ENCODE assay signal across 1 cellular context in the genomic region with DNA sequence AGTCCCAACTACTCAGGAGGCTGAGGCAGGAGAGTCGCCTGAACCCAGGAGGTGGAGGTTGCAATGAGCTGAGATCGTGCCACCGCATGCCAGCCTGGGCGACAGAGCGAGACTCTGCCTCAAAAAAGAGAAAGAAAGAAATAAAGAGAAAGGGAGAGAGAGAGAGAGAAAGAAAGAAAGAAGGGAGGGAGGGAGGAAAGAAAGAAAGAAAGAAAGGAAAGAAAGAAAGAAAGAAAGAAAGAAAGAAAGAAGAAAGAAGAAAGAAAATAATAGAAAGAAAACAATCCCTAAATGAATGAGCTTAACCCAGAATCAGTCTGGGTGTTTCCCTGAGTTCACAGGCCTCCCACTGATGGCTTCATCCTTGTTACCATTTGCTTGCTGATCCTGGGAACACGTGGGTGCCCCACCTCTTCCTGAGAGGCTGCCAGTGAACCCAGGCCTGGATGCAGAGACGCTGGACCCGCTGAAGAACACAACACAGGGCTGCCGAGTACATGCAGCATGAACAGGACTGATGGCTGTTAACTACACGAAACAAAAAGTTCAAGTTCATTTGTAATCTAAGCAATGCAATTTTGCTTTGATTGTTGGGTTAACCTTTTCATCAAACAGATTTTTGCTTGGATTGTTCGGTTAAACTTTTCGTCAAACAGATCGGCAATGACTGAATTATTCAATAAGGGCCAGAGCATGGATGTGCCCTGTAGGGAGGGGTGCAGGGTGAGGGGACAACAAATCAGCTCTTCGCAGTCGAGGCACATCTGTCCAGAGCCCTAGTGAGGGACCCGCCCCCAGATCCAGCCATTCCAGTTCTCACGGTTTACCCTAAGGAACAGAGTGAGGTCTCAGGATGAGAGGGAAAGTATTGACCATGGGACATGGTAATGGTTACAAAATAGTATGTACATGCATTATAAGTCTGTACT.
TF ChIP-seq lines count a peak whose summit lies in the region.

No MANE protein-coding gene starts in this region.

TF ChIP-seq in SK-N-SH treated with all-trans-retinoic acid at 6 μM for 48 hours, 23 proteins besides CTCF, POLR2A, EP300 and RAD21 (continued from another document):
- TF ChIP-seq, protein P1, sequence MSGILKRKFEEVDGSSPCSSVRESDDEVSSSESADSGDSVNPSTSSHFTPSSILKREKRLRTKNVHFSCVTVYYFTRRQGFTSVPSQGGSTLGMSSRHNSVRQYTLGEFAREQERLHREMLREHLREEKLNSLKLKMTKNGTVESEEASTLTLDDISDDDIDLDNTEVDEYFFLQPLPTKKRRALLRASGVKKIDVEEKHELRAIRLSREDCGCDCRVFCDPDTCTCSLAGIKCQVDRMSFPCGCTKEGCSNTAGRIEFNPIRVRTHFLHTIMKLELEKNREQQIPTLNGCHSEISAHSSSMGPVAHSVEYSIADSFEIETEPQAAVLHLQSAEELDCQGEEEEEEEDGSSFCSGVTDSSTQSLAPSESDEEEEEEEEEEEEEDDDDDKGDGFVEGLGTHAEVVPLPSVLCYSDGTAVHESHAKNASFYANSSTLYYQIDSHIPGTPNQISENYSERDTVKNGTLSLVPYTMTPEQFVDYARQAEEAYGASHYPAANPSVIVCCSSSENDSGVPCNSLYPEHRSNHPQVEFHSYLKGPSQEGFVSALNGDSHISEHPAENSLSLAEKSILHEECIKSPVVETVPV (CRISPR knock-in tag; IDR thresholded peaks at IDR 0.05) = no peak
- TF ChIP-seq ISL1 (CRISPR knock-in tag; IDR thresholded peaks at IDR 0.05) (no peak), PPARA (CRISPR knock-in tag; IDR thresholded peaks at IDR 0.05; ENCODE audit: borderline replicate concordance) (no peak), ARNTL (CRISPR knock-in tag; IDR thresholded peaks at IDR 0.05; ENCODE audit: borderline replicate concordance, low read depth) (no peak), GLIS3 (CRISPR knock-in tag; IDR thresholded peaks at IDR 0.05) (no peak), ZNF8 (CRISPR knock-in tag; IDR thresholded peaks at IDR 0.05) (no peak), SNAI2 (CRISPR knock-in tag; IDR thresholded peaks at IDR 0.05) (no peak), ZC3H10 (CRISPR knock-in tag; IDR thresholded peaks at IDR 0.05) (no peak), OSR1 (CRISPR knock-in tag; IDR thresholded peaks at IDR 0.05) (no peak), ZNF565 (CRISPR knock-in tag; conservative IDR thresholded peaks at IDR 0.05; ENCODE audit: low read depth) (no peak), RARB (CRISPR knock-in tag; IDR thresholded peaks at IDR 0.05) (no peak)
- TF ChIP-seq, protein P2, sequence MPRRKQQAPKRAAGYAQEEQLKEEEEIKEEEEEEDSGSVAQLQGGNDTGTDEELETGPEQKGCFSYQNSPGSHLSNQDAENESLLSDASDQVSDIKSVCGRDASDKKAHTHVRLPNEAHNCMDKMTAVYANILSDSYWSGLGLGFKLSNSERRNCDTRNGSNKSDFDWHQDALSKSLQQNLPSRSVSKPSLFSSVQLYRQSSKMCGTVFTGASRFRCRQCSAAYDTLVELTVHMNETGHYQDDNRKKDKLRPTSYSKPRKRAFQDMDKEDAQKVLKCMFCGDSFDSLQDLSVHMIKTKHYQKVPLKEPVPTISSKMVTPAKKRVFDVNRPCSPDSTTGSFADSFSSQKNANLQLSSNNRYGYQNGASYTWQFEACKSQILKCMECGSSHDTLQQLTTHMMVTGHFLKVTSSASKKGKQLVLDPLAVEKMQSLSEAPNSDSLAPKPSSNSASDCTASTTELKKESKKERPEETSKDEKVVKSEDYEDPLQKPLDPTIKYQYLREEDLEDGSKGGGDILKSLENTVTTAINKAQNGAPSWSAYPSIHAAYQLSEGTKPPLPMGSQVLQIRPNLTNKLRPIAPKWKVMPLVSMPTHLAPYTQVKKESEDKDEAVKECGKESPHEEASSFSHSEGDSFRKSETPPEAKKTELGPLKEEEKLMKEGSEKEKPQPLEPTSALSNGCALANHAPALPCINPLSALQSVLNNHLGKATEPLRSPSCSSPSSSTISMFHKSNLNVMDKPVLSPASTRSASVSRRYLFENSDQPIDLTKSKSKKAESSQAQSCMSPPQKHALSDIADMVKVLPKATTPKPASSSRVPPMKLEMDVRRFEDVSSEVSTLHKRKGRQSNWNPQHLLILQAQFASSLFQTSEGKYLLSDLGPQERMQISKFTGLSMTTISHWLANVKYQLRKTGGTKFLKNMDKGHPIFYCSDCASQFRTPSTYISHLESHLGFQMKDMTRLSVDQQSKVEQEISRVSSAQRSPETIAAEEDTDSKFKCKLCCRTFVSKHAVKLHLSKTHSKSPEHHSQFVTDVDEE (CRISPR knock-in tag; IDR thresholded peaks at IDR 0.05) = no peak
TF ChIP-seq in SK-N-SH treated with all-trans-retinoic acid at 6 μM for 48 hours: peak in this region for 0.
